In genomic region chrX:46569621-46570020, GRCh38 we compare ENCODE assay signal across 26 cellular contexts.
"Had no signal": no experiment of that assay in that cellular context is flagged by ENCODE, and none has a peak within 500 bp of the region (broad histone marks: within the 10 kb centered on the region; RNA-seq: fewer than 3 reads in every experiment).

No MANE protein-coding gene starts in this region.

- H3K27ac ChIP-seq: coronary artery, esophagus squamous epithelium, heart right ventricle, pancreas, suprapubic skin, vagina had no signal

- FAIRE-seq: endothelial cell of umbilical vein, islet of Langerhans, pancreas had no signal

- ATAC-seq: heart right ventricle; left colon; natural killer cell; pancreas; sciatic nerve; stimulated activated naive CD8-positive, alpha-beta T cell treated with anti-CD3 and anti-CD28 coated beads, Interleukin-15, amount 100 ng/mL, for 72 hours had no signal

- DNase-seq: dermis blood vessel endothelial cell; effector memory CD4-positive, alpha-beta T cell; esophagus squamous epithelium; foreskin melanocyte; glutamatergic neuron; hippocampal formation; left colon; natural killer cell; occipital lobe; pancreas; stimulated activated CD4-positive, alpha-beta T cell treated with anti-CD3 and anti-CD28 coated beads, Interleukin-12 subunit alpha, Interleukin-12 subunit beta, amount 100 ng/mL, for 4 hours; stimulated activated CD4-positive, alpha-beta T cell treated with anti-CD3 and anti-CD28 coated beads, Interleukin-1b, Interleukin-23, amount 100 ng/mL, for 48 hours; stimulated activated CD4-positive, alpha-beta T cell treated with anti-CD3 and anti-CD28 coated beads, Interleukin-4, amount 100 ng/mL, for 1 hour; stimulated activated CD8-positive, alpha-beta memory T cell treated with anti-CD3 and anti-CD28 coated beads, Interleukin-4, amount 100 ng/mL, for 48 hours; stimulated activated naive CD4-positive, alpha-beta T cell; stimulated activated naive CD8-positive, alpha-beta T cell treated with anti-CD3 and anti-CD28 coated beads, Interleukin-15, amount 100 ng/mL, for 72 hours; trophoblast cell had no signal

- H3K27me3 ChIP-seq: esophagus squamous epithelium, pancreas, suprapubic skin, vagina had no signal

- H3K4me1 ChIP-seq: pancreas, vagina had no signal

- H3K4me3 ChIP-seq: coronary artery, esophagus squamous epithelium, heart right ventricle, lung, pancreas, smooth muscle cell, suprapubic skin, vagina had no signal

- H3K36me3 ChIP-seq: esophagus squamous epithelium, heart right ventricle, pancreas, suprapubic skin, vagina had no signal

- H3K9me3 ChIP-seq: esophagus squamous epithelium, pancreas, suprapubic skin, vagina had no signal
